27 cellular contexts compared by ENCODE assay signal in genomic region chr14:61193471-61193870, GRCh38.
"Had no signal": no experiment of that assay in that cellular context is flagged by ENCODE, and none has a peak within 500 bp of the region (broad histone marks: within the 10 kb centered on the region; RNA-seq: fewer than 3 reads in every experiment).

No MANE protein-coding gene starts in this region.

- H3K9me3 ChIP-seq: esophagus squamous epithelium, thyroid gland had no signal

- H3K4me3 ChIP-seq: esophagus squamous epithelium, lung, thyroid gland had no signal

- DNase-seq: activated CD4-positive, alpha-beta T cell treated with anti-CD3 and anti-CD28 coated beads for 48 hours; activated CD4-positive, CD25-positive, alpha-beta regulatory T cell; activated CD8-positive, alpha-beta T cell treated with anti-CD3 and anti-CD28 coated beads for 36 hours; activated effector memory CD4-positive, alpha-beta T cell treated with Interleukin-2 at 50 U/mL for 16 hours; activated naive CD4-positive, alpha-beta T cell treated with anti-CD3 and anti-CD28 coated beads, Interleukin-2, amount 10 ng/mL, durations not matched to agents 7 days and 5 days; activated naive CD8-positive, alpha-beta T cell treated with anti-CD3 and anti-CD28 coated beads, Interleukin-2, amount 50 U/mL, for 24 hours; activated T-cell treated with anti-CD3 and anti-CD28 coated beads, Interleukin-2, amount 50 U/mL, for 1 hour; anterior cingulate cortex; caudate nucleus; effector memory CD8-positive, alpha-beta T cell; esophagus squamous epithelium; foreskin keratinocyte; hypothalamus; islet precursor cell; left colon; nucleus accumbens; posterior cingulate gyrus; retina; stimulated activated CD4-positive, alpha-beta T cell treated with anti-CD3 and anti-CD28 coated beads, Interleukin-12 subunit alpha, Interleukin-12 subunit beta, amount 100 ng/mL, for 4 hours; stimulated activated CD4-positive, alpha-beta T cell treated with anti-CD3 and anti-CD28 coated beads, Interleukin-2, amount 100 ng/mL, for 24 hours; stimulated activated naive CD4-positive, alpha-beta T cell treated with Interleukin-2 at 50 U/mL for 16 hours; T-helper 9 cell; thyroid gland had no signal

- H3K9me3 Mint-ChIP-seq: activated CD8-positive, alpha-beta T cell treated with anti-CD3 and anti-CD28 coated beads for 36 hours; activated naive CD4-positive, alpha-beta T cell treated with anti-CD3 and anti-CD28 coated beads, Interleukin-2, amount 10 ng/mL, durations not matched to agents 7 days and 5 days; activated naive CD8-positive, alpha-beta T cell treated with anti-CD3 and anti-CD28 coated beads, Interleukin-2, amount 50 U/mL, for 24 hours; effector memory CD8-positive, alpha-beta T cell; natural killer cell treated with Interleukin-12 subunit alpha and Interleukin-12 subunit beta and Interleukin-15 and Interleukin-18, amount 100 ng/mL, for 72 hours had no signal

- H3K27ac ChIP-seq: esophagus squamous epithelium, foreskin keratinocyte, thyroid gland had no signal

- ATAC-seq: activated CD8-positive, alpha-beta T cell treated with anti-CD3 and anti-CD28 coated beads for 36 hours; activated naive CD8-positive, alpha-beta T cell treated with anti-CD3 and anti-CD28 coated beads, Interleukin-2, amount 50 U/mL, for 24 hours; effector memory CD8-positive, alpha-beta T cell; foreskin keratinocyte; left colon; natural killer cell treated with Interleukin-12 subunit alpha and Interleukin-12 subunit beta and Interleukin-15 and Interleukin-18, amount 100 ng/mL, for 72 hours had no signal

- H3K36me3 Mint-ChIP-seq: activated naive CD4-positive, alpha-beta T cell treated with anti-CD3 and anti-CD28 coated beads, Interleukin-2, amount 10 ng/mL, durations not matched to agents 7 days and 5 days; brain; mesothelial cell of epicardium had no signal

- H3K27ac Mint-ChIP-seq: activated CD8-positive, alpha-beta T cell treated with anti-CD3 and anti-CD28 coated beads for 36 hours; activated naive CD4-positive, alpha-beta T cell treated with anti-CD3 and anti-CD28 coated beads, Interleukin-2, amount 10 ng/mL, durations not matched to agents 7 days and 5 days; activated naive CD8-positive, alpha-beta T cell treated with anti-CD3 and anti-CD28 coated beads, Interleukin-2, amount 50 U/mL, for 24 hours; effector memory CD8-positive, alpha-beta T cell; mesothelial cell of epicardium; natural killer cell treated with Interleukin-12 subunit alpha and Interleukin-12 subunit beta and Interleukin-15 and Interleukin-18, amount 100 ng/mL, for 72 hours had no signal

- H3K4me3 Mint-ChIP-seq: activated CD8-positive, alpha-beta T cell treated with anti-CD3 and anti-CD28 coated beads for 36 hours; activated naive CD4-positive, alpha-beta T cell treated with anti-CD3 and anti-CD28 coated beads, Interleukin-2, amount 10 ng/mL, durations not matched to agents 7 days and 5 days; activated naive CD8-positive, alpha-beta T cell treated with anti-CD3 and anti-CD28 coated beads, Interleukin-2, amount 50 U/mL, for 24 hours; brain; effector memory CD8-positive, alpha-beta T cell; mesothelial cell of epicardium; natural killer cell treated with Interleukin-12 subunit alpha and Interleukin-12 subunit beta and Interleukin-15 and Interleukin-18, amount 100 ng/mL, for 72 hours had no signal

- H3K27me3 ChIP-seq: thyroid gland had no signal

- H3K36me3 ChIP-seq: esophagus squamous epithelium, thyroid gland had no signal
